In the genomic region with DNA sequence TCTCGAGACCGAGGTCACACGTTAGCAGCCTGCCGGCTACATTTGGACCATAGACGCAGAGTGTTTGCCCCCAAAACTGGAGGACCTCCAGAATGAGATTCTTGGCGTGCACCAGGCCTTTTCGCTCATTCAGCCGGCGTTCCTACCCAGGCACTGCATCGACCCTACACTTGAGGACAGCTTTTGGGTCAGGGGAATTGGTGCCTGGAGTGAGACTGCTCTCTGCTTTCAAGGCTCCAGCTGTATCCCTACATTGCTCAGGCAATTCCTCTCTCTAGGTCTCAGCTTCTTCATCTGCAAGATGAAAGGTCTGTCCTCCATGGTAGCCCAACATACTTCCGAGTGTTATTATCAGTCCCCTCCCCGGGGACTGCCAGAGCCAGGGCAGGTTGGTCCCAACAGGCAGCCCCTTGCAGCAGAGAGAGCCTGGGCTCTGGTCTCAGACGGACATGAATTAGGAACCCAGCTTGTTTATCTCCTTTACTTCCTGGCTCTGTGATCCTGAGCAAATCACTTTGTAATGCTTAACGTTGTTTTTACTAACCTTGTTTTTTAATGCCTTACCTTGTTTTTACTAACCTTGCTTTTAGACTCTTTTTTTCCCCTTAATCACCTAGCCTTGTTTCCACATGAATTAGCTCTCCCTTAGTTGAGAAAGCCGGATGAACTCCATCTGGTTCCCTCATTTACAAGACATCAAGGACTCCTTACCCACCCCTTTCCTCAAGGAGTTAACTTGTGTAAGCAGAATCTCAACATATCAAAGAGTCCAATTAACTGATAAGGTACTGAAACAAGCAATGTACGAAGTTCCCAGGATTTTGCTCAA, we compare ENCODE assay signal across 8 cellular contexts. TPM values are rescaled to one million over a fixed set of nuclear protein-coding genes. Genes with fewer than 3 reads are reported as not detected.
DNase-seq lines count a peak whose midpoint lies in the region; ATAC-seq and TF ChIP-seq lines count a peak whose summit lies in the region.

No MANE protein-coding gene starts in this region.

- H3K4me1 Mint-ChIP-seq in Caco-2 (ENCODE audit: low read depth, unreplicated experiment) (peaks cover 18% of the 10 kb centered on the region), mesothelial cell of epicardium (peaks cover 20% of the 10 kb centered on the region)

- H3K27ac Mint-ChIP-seq in Caco-2 (ENCODE audit: unreplicated experiment) (peak overlapping the region; percentile 99), mesothelial cell of epicardium (peak overlapping the region; percentile 92)

- H3K36me3 ChIP-seq in Caco-2 (ENCODE audit: control insufficient read depth, insufficient read depth, low read length) (no peaks in the 10 kb centered on the region; the same call in 1 of the 2 replicates), colonic mucosa (peaks cover 10% of the 10 kb centered on the region)

- H3K9me3 ChIP-seq in Caco-2, result no peaks in the 10 kb centered on the region
- H3K9me3 ChIP-seq in colonic mucosa, result no peaks in the 10 kb centered on the region

- H3K4me1 ChIP-seq in Caco-2, result peaks cover 4% of the 10 kb centered on the region; the same call in 1 of the 2 replicates
- no peaks in the 10 kb centered on the region for H3K4me1 ChIP-seq in colonic mucosa

- POLR2A ChIA-PET in Caco-2 (lab: Charles Lee), result interaction anchor here (0.6 to 0.7 kb wide), 3 partner anchors 13 to 181 kb away, joined by 3 to 5 read pairs (median 3); no protein-coding TSS in a partner anchor

- H3K9me3 Mint-ChIP-seq in Caco-2 (ENCODE audit: unreplicated experiment), result no peaks in the 10 kb centered on the region
- H3K9me3 Mint-ChIP-seq in mesothelial cell of epicardium, result no peaks in the 10 kb centered on the region

- BruUV-seq in Caco-2 (replicated peaks; lab: Mats Ljungman, UMichigan), result no TSS peak

- H3K36me3 Mint-ChIP-seq in Caco-2 (ENCODE audit: insufficient read depth, unreplicated experiment) (peaks cover 26% of the 10 kb centered on the region), mesothelial cell of epicardium (peaks cover 20% of the 10 kb centered on the region)

- H3K9ac ChIP-seq in colonic mucosa (ENCODE audit: low read depth in 2 of 2, low read length in 2 of 2), result peak overlapping the region; percentile 81 to 95

- H3K27me3 ChIP-seq in Caco-2 (replicated peaks; ENCODE audit: control insufficient read depth, insufficient read depth, low read length), result no peaks in the 10 kb centered on the region
- H3K27me3 ChIP-seq in colonic mucosa, result no peaks in the 10 kb centered on the region

- H3K27me3 Mint-ChIP-seq in Caco-2 (ENCODE audit: insufficient read depth, unreplicated experiment), result no peaks in the 10 kb centered on the region
- no peaks in the 10 kb centered on the region for H3K27me3 Mint-ChIP-seq in mesothelial cell of epicardium (ENCODE audit: low read depth)

- CTCF ChIA-PET in Caco-2 (lab: Charles Lee), result interaction anchor here (0.6 to 1.3 kb wide), 3 partner anchors 19 to 223 kb away, joined by 3 to 5 read pairs (median 3); a partner anchor contains a TSS

- H3K4me3 Mint-ChIP-seq in Caco-2 (ENCODE audit: unreplicated experiment) (peak overlapping the region; percentile 99), mesothelial cell of epicardium (peak overlapping the region; percentile 95)

- intact Hi-C loops in Caco-2 (cut with micrococcal nuclease; ENCODE audit: unreplicated experiment) (no loop called here), colonic mucosa (cut with DNase I) (no loop called here)

- peak; percentile 22 for ATAC-seq in GM21526 (IDR thresholded peaks at IDR 0.05; ENCODE audit: low FRiP score, unreplicated experiment)
- ATAC-seq in GM18519 (IDR thresholded peaks at IDR 0.05; ENCODE audit: low FRiP score, unreplicated experiment), result no peak

- peak overlapping the region; percentile 65 for H3K4me3 ChIP-seq in Caco-2 (ENCODE audit: low read depth, low read length)
- H3K4me3 ChIP-seq in colonic mucosa, result peak overlapping the region; percentile 87

- peak overlapping the region; percentile 53 for H3K27ac ChIP-seq in colonic mucosa

- DNase-seq in Caco-2 (no peak), NCI-H345 (lab: John Stamatoyannopoulos, UW) (peak; percentile 21), colonic mucosa (no peak), mesothelial cell of epicardium (ENCODE audit: low spot score in 2 of 2, unreplicated experiment in 2 of 2) (peak in 1 of 2 experiments; percentile 39), inferior parietal cortex (ENCODE audit: extremely low spot score) (no peak), RPMI8226 (no peak)

- TF ChIP-seq CTCF in Caco-2 (IDR thresholded peaks at IDR 0.05; ENCODE audit: insufficient read depth in 1 of 2, low read depth in 1 of 2, low read length in 1 of 2, severe bottlenecking in 1 of 2, unreplicated experiment in 1 of 2), result no peak
- no peak for TF ChIP-seq CTCF in colonic mucosa (IDR thresholded peaks at IDR 0.05)
- TF ChIP-seq CTCF in mesothelial cell of epicardium (IDR thresholded peaks at IDR 0.05; ENCODE audit: unreplicated experiment), result no peak

RNA-seq across cellular contexts. Expression of a gene that starts 0.9 kb away (rescaled TPM):
- 17.7 and 19.5 TPM in 2 replicates for total RNA-seq in Caco-2 (2022)
- 10 to 100 TPM; 11.4 to 27.0 TPM for total RNA-seq in colonic mucosa
- total RNA-seq in mesothelial cell of epicardium, result 16.6 to 18.6 TPM (median 18.0 TPM) in 3 replicates

RNA-seq across cellular contexts. Expression of a gene that starts 20.6 kb away (rescaled TPM):
- total RNA-seq in Caco-2 (2022), result 12.2 and 14.9 TPM in 2 replicates
- 10 to 100 TPM; 72.0 to 76.3 TPM for total RNA-seq in colonic mucosa
- 23.8 to 25.7 TPM (median 24.3 TPM) in 3 replicates for total RNA-seq in mesothelial cell of epicardium
